In the genomic region with DNA sequence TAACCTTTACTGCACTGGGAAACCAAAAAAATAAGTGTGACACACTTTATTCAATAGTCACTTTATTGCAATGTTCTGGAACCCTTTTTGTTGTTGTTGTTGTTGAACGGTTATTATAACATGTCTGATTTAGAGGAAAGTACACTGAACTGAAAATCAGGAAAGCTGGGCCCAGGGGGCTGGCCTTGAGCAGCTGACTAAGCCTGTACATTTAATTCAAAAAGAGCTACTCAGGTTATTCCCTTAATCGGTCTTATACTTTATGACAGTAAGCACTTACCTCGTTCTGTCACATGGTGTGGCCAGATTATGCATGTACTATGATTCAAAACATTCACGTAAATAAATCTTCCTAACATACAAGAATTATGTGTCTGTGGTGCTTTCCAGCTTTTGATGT, we compare ENCODE assay signal across 27 cellular contexts.
DNase-seq lines count a peak whose midpoint lies in the region; ATAC-seq and TF ChIP-seq lines count a peak whose summit lies in the region.
"Had no signal": no experiment of that assay in that cellular context is flagged by ENCODE, and none has a peak within 500 bp of the region (broad histone marks: within the 10 kb centered on the region; RNA-seq: fewer than 3 reads in every experiment).

No MANE protein-coding gene starts in this region.

- POLR2A ChIA-PET in activated CD8-positive, alpha-beta T cell treated with anti-CD3 and anti-CD28 coated beads for 36 hours (lab: Charles Lee): interaction anchor here (1.0 kb wide), 1 partner anchor 9 kb away, joined by 4 read pairs; no protein-coding TSS in a partner anchor
- POLR2A ChIA-PET in activated CD8-positive, alpha-beta T cell treated with anti-CD3 and anti-CD28 coated beads, Interleukin-2, amount 10 ng/mL, durations not matched to agents 7 days and 5 days (lab: Charles Lee): no interaction called here

- no peaks in the 10 kb centered on the region for H3K9me3 ChIP-seq in DOHH2 (ENCODE audit: control insufficient read depth, insufficient read depth, low read length)
- no peaks in the 10 kb centered on the region for H3K9me3 ChIP-seq in SU-DHL-6 (ENCODE audit: insufficient read depth, low read length)
- H3K9me3 ChIP-seq: BE2C, left lung had no signal

- H3K27me3 Mint-ChIP-seq in activated CD8-positive, alpha-beta T cell treated with anti-CD3 and anti-CD28 coated beads for 36 hours: no peaks in the 10 kb centered on the region
- H3K27me3 Mint-ChIP-seq in activated CD8-positive, alpha-beta T cell treated with anti-CD3 and anti-CD28 coated beads, Interleukin-2, amount 10 ng/mL, durations not matched to agents 7 days and 5 days (ENCODE audit: low read depth): no peaks in the 10 kb centered on the region
- H3K27me3 Mint-ChIP-seq: activated naive CD8-positive, alpha-beta T cell treated with anti-CD3 and anti-CD28 coated beads, Interleukin-2, amount 10 ng/mL, durations not matched to agents 7 days and 5 days; dendritic cell treated with granulocyte-macrophage colony-stimulating factor and Interleukin-4, amounts not matched to agents 40 ng/mL and 50 ng/mL, for 4 days; IgD-negative memory B cell; naive thymus-derived CD4-positive, alpha-beta T cell; stimulated activated memory B cell treated with anti-CD40 and anti-IgM and Interleukin-4, amounts not matched to agents 10 μg/mL and 1 μg/mL and 100 μg/mL, for 72 hours; T-helper 17 cell; type B pancreatic cell had no signal

- no peak for TF ChIP-seq CTCF in activated CD8-positive, alpha-beta T cell treated with anti-CD3 and anti-CD28 coated beads for 36 hours (IDR thresholded peaks at IDR 0.05)
- no peak for TF ChIP-seq CTCF in DOHH2 (IDR thresholded peaks at IDR 0.05; ENCODE audit: low read depth, low read length, poor library complexity, severe bottlenecking)
- TF ChIP-seq CTCF in SU-DHL-6 (IDR thresholded peaks at IDR 0.05; ENCODE audit: insufficient read depth, low read length, poor library complexity, severe bottlenecking): no peak

- H3F3A ChIP-seq in DOHH2 (ENCODE audit: control insufficient read depth, insufficient read depth) (0 out of 2 replicates have a peak, but pooled peaks cover 8% of the 10 kb centered on the region), SU-DHL-6 (ENCODE audit: insufficient read depth) (peaks cover 56% of the 10 kb centered on the region)

- peaks cover 2% of the 10 kb centered on the region for H3K4me1 Mint-ChIP-seq in activated CD8-positive, alpha-beta T cell treated with anti-CD3 and anti-CD28 coated beads for 36 hours (ENCODE audit: low read depth)
- no peaks in the 10 kb centered on the region for H3K4me1 Mint-ChIP-seq in activated CD8-positive, alpha-beta T cell treated with anti-CD3 and anti-CD28 coated beads, Interleukin-2, amount 10 ng/mL, durations not matched to agents 7 days and 5 days (ENCODE audit: low read depth)
- H3K4me1 Mint-ChIP-seq: activated naive CD8-positive, alpha-beta T cell treated with anti-CD3 and anti-CD28 coated beads, Interleukin-2, amount 10 ng/mL, durations not matched to agents 7 days and 5 days; H9; stimulated activated memory B cell treated with anti-CD40 and anti-IgM and Interleukin-4, amounts not matched to agents 10 μg/mL and 1 μg/mL and 100 μg/mL, for 72 hours had no signal

- peak; percentile 23 for DNase-seq in activated CD8-positive, alpha-beta T cell treated with anti-CD3 and anti-CD28 coated beads for 36 hours
- DNase-seq in activated CD8-positive, alpha-beta T cell treated with anti-CD3 and anti-CD28 coated beads, Interleukin-2, amount 10 ng/mL, durations not matched to agents 7 days and 5 days: no peak
- DNase-seq in iris pigment epithelial cell (ENCODE audit: low read depth) (peak; percentile 58), KBM-7 (no peak), NCI-H524 treated with DMSO at 0.1 percent for 48 hours (lab: John Stamatoyannopoulos, UW) (no peak)
- DNase-seq in effector CD4-positive, alpha-beta T cell: no peak
- DNase-seq: ACHN, BE2C, DMS153, GDM1, H9, left lung, NCI-H1105 treated with DMSO at 0.1 percent for 48 hours, NCI-H2029, small intestine, substantia nigra, T-helper 17 cell had no signal

- peak overlapping the region; percentile 39 for H3K27ac ChIP-seq in DOHH2 (ENCODE audit: low read depth, low read length)
- peak overlapping the region; percentile 93 for H3K27ac ChIP-seq in SU-DHL-6 (ENCODE audit: low read depth, low read length)

- H3K9ac ChIP-seq in SU-DHL-6 (ENCODE audit: low read length): peak overlapping the region; percentile 69

- peaks cover 67% of the 10 kb centered on the region for H3K4me1 ChIP-seq in DOHH2 (ENCODE audit: control insufficient read depth, low read length)
- H3K4me1 ChIP-seq: BE2C had no signal

- H3K36me3 ChIP-seq in DOHH2 (ENCODE audit: control insufficient read depth, low read length): peaks cover 4% of the 10 kb centered on the region; the same call in 1 of the 2 replicates
- no peaks in the 10 kb centered on the region for H3K36me3 ChIP-seq in SU-DHL-6 (ENCODE audit: low read length)
- H3K36me3 ChIP-seq: BE2C, left lung had no signal

- H3K4me2 ChIP-seq in DOHH2 (ENCODE audit: low read length): peak overlapping the region; percentile 47
- H3K4me2 ChIP-seq in SU-DHL-6 (ENCODE audit: low read depth, low read length, poor library complexity, severe bottlenecking): peak overlapping the region; percentile 96

- no peak overlapping the region for H3K27ac Mint-ChIP-seq in activated CD8-positive, alpha-beta T cell treated with anti-CD3 and anti-CD28 coated beads for 36 hours
- H3K27ac Mint-ChIP-seq in activated CD8-positive, alpha-beta T cell treated with anti-CD3 and anti-CD28 coated beads, Interleukin-2, amount 10 ng/mL, durations not matched to agents 7 days and 5 days: no peak overlapping the region
- H3K27ac Mint-ChIP-seq: activated naive CD8-positive, alpha-beta T cell treated with anti-CD3 and anti-CD28 coated beads, Interleukin-2, amount 10 ng/mL, durations not matched to agents 7 days and 5 days; activated T-helper 1 cell treated with anti-CD3 and anti-CD28 coated beads, Interleukin-12 subunit alpha, Interleukin-12 subunit beta, Interleukin-2, Interleukin-4 antibody, amounts not matched to agents 30 ng/mL and 10 ng/mL and 1 ng/mL, durations not matched to agents 14 hours and 24 hours and 36 hours; dendritic cell treated with granulocyte-macrophage colony-stimulating factor and Interleukin-4, amounts not matched to agents 40 ng/mL and 50 ng/mL, for 4 days; H9; IgD-negative memory B cell; mesothelial cell of epicardium; naive thymus-derived CD4-positive, alpha-beta T cell; stimulated activated memory B cell treated with anti-CD40 and anti-IgM and Interleukin-4, amounts not matched to agents 10 μg/mL and 1 μg/mL and 100 μg/mL, for 72 hours; T-helper 17 cell; type B pancreatic cell had no signal

- in situ Hi-C loops in KBM-7 (cut with MboI; ENCODE audit: low pct_unique_long_range_greater_than_20kb, low sequenced_read_pairs): no loop called here

- CTCF ChIA-PET in activated CD8-positive, alpha-beta T cell treated with anti-CD3 and anti-CD28 coated beads for 36 hours (lab: Charles Lee): interaction anchor here (0.8 to 1.2 kb wide), 4 partner anchors 40 to 1051 kb away, joined by 3 to 7 read pairs (median 3); no protein-coding TSS in a partner anchor
- CTCF ChIA-PET in activated CD8-positive, alpha-beta T cell treated with anti-CD3 and anti-CD28 coated beads, Interleukin-2, amount 10 ng/mL, durations not matched to agents 7 days and 5 days (lab: Charles Lee): interaction anchor here (1.0 kb wide), 1 partner anchor 1051 kb away, joined by 4 read pairs; no protein-coding TSS in a partner anchor

- no peaks in the 10 kb centered on the region for H3K9me3 Mint-ChIP-seq in activated CD8-positive, alpha-beta T cell treated with anti-CD3 and anti-CD28 coated beads for 36 hours
- H3K9me3 Mint-ChIP-seq in activated CD8-positive, alpha-beta T cell treated with anti-CD3 and anti-CD28 coated beads, Interleukin-2, amount 10 ng/mL, durations not matched to agents 7 days and 5 days (ENCODE audit: insufficient read depth): no peaks in the 10 kb centered on the region
- H3K9me3 Mint-ChIP-seq: activated naive CD8-positive, alpha-beta T cell treated with anti-CD3 and anti-CD28 coated beads, Interleukin-2, amount 10 ng/mL, durations not matched to agents 7 days and 5 days; activated T-helper 1 cell treated with anti-CD3 and anti-CD28 coated beads, Interleukin-12 subunit alpha, Interleukin-12 subunit beta, Interleukin-2, Interleukin-4 antibody, amounts not matched to agents 30 ng/mL and 10 ng/mL and 1 ng/mL, durations not matched to agents 14 hours and 24 hours and 36 hours; dendritic cell treated with granulocyte-macrophage colony-stimulating factor and Interleukin-4, amounts not matched to agents 40 ng/mL and 50 ng/mL, for 4 days; H9; IgD-negative memory B cell; mesothelial cell of epicardium; naive thymus-derived CD4-positive, alpha-beta T cell; stimulated activated memory B cell treated with anti-CD40 and anti-IgM and Interleukin-4, amounts not matched to agents 10 μg/mL and 1 μg/mL and 100 μg/mL, for 72 hours; type B pancreatic cell had no signal

- intact Hi-C loops in activated CD8-positive, alpha-beta T cell treated with anti-CD3 and anti-CD28 coated beads for 36 hours (cut with micrococcal nuclease): loop anchor here (2.0 kb wide), 2 partner anchors 36 to 1048 kb away; no protein-coding TSS in a partner anchor

- H3K4me3 Mint-ChIP-seq in activated CD8-positive, alpha-beta T cell treated with anti-CD3 and anti-CD28 coated beads for 36 hours: no peak overlapping the region
- H3K4me3 Mint-ChIP-seq in activated CD8-positive, alpha-beta T cell treated with anti-CD3 and anti-CD28 coated beads, Interleukin-2, amount 10 ng/mL, durations not matched to agents 7 days and 5 days: no peak overlapping the region
- H3K4me3 Mint-ChIP-seq: activated naive CD8-positive, alpha-beta T cell treated with anti-CD3 and anti-CD28 coated beads, Interleukin-2, amount 10 ng/mL, durations not matched to agents 7 days and 5 days; activated T-helper 1 cell treated with anti-CD3 and anti-CD28 coated beads, Interleukin-12 subunit alpha, Interleukin-12 subunit beta, Interleukin-2, Interleukin-4 antibody, amounts not matched to agents 30 ng/mL and 10 ng/mL and 1 ng/mL, durations not matched to agents 14 hours and 24 hours and 36 hours; dendritic cell treated with granulocyte-macrophage colony-stimulating factor and Interleukin-4, amounts not matched to agents 40 ng/mL and 50 ng/mL, for 4 days; H9; IgD-negative memory B cell; mesothelial cell of epicardium; naive thymus-derived CD4-positive, alpha-beta T cell; stimulated activated memory B cell treated with anti-CD40 and anti-IgM and Interleukin-4, amounts not matched to agents 10 μg/mL and 1 μg/mL and 100 μg/mL, for 72 hours; T-helper 17 cell; type B pancreatic cell had no signal

- H3K4me3 ChIP-seq in DOHH2 (ENCODE audit: low read length): peak overlapping the region; percentile 42
- peak overlapping the region; percentile 32 for H3K4me3 ChIP-seq in SU-DHL-6 (ENCODE audit: insufficient read depth, low read length, poor library complexity, severe bottlenecking)
- H3K4me3 ChIP-seq: left lung had no signal

- no peak overlapping the region for H2AFZ ChIP-seq in SU-DHL-6 (ENCODE audit: low read depth, low read length, severe bottlenecking)

- no peaks in the 10 kb centered on the region for H3K9me2 ChIP-seq in DOHH2 (replicated peaks; ENCODE audit: control insufficient read depth, low read length)
- no peaks in the 10 kb centered on the region for H3K9me2 ChIP-seq in SU-DHL-6 (replicated peaks; ENCODE audit: insufficient read depth, low read length)

- no peaks in the 10 kb centered on the region for H3K79me2 ChIP-seq in DOHH2 (ENCODE audit: control insufficient read depth, low read length)
- H3K79me2 ChIP-seq in SU-DHL-6 (ENCODE audit: insufficient read depth, low read length): no peaks in the 10 kb centered on the region

- ATAC-seq in activated CD8-positive, alpha-beta T cell treated with anti-CD3 and anti-CD28 coated beads for 36 hours: no peak
- ATAC-seq in activated CD8-positive, alpha-beta T cell treated with anti-CD3 and anti-CD28 coated beads, Interleukin-2, amount 10 ng/mL, durations not matched to agents 7 days and 5 days: no peak

- H3K36me3 Mint-ChIP-seq in activated CD8-positive, alpha-beta T cell treated with anti-CD3 and anti-CD28 coated beads for 36 hours (ENCODE audit: low read depth): no peaks in the 10 kb centered on the region
- peaks cover 2% of the 10 kb centered on the region for H3K36me3 Mint-ChIP-seq in activated CD8-positive, alpha-beta T cell treated with anti-CD3 and anti-CD28 coated beads, Interleukin-2, amount 10 ng/mL, durations not matched to agents 7 days and 5 days (ENCODE audit: low read depth)
- H3K36me3 Mint-ChIP-seq: activated naive CD8-positive, alpha-beta T cell treated with anti-CD3 and anti-CD28 coated beads, Interleukin-2, amount 10 ng/mL, durations not matched to agents 7 days and 5 days; mesothelial cell of epicardium; stimulated activated memory B cell treated with anti-CD40 and anti-IgM and Interleukin-4, amounts not matched to agents 10 μg/mL and 1 μg/mL and 100 μg/mL, for 72 hours had no signal

- H4K20me1 ChIP-seq in DOHH2 (ENCODE audit: control insufficient read depth, insufficient read depth, low read depth, low read length) (no peaks in the 10 kb centered on the region), SU-DHL-6 (ENCODE audit: low read depth, low read length) (no peaks in the 10 kb centered on the region)

- H3K27me3 ChIP-seq in DOHH2 (ENCODE audit: control insufficient read depth, low read length) (no peaks in the 10 kb centered on the region), SU-DHL-6 (ENCODE audit: low read length) (no peaks in the 10 kb centered on the region)
- H3K27me3 ChIP-seq: BE2C, left lung had no signal

Comparison
In these comparisons a context has a peak if more than half of its experiments do, and no peak if none do; other contexts are left out.
1. DNase-seq: peak in activated CD8-positive, alpha-beta T cell treated with anti-CD3 and anti-CD28 coated beads for 36 hours (single experiment) and iris pigment epithelial cell (single experiment); none in activated CD8-positive, alpha-beta T cell treated with anti-CD3 and anti-CD28 coated beads, Interleukin-2, amount 10 ng/mL, durations not matched to agents 7 days and 5 days (single experiment), effector CD4-positive, alpha-beta T cell (single experiment), KBM-7 (single experiment) and NCI-H524 treated with DMSO at 0.1 percent for 48 hours (single experiment).